In the genomic region with DNA sequence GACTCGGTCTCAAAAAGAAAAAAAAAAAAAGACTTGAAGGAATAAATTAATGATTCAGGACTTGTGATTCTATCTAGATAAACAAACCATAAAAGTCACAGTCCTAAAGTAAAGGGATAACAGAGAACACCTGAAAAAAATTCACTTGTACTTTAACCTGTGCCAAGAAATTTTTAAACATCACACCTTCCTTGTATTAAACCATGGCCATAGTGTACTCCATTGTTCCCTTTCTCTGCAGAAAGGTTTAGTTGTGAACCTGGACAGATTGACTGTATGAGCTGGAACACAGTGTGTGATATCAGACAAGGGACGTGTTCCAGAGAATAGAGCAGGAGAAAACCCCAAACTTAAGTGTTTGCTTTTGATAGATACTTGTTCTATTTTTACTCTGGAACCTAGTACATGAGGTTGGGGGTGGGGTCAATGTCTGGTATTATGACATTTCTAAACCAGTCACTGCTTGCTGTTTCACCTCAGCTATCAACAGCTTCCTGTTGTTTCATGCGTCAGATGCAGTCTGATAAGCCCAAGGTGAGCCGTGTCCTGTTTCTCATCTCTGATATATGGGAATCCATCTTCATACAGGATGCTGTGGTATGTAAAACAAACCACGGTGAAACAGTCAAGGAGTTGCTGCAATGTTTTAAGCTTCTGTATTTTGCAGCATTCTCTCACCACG, we compare ENCODE assay signal across 9 cellular contexts.
DNase-seq lines count a peak whose midpoint lies in the region; ATAC-seq, FAIRE-seq and TF ChIP-seq lines count a peak whose summit lies in the region.
"Had no signal": no experiment of that assay in that cellular context is flagged by ENCODE, and none has a peak within 500 bp of the region (broad histone marks: within the 10 kb centered on the region; RNA-seq: fewer than 3 reads in every experiment).

No MANE protein-coding gene starts in this region.

- peaks cover 7% of the 10 kb centered on the region for H3F3A ChIP-seq in SK-N-SH (replicated peaks; ENCODE audit: insufficient read depth)

- CTCF ChIA-PET in SK-N-SH (lab: Yijun Ruan, JAX): interaction anchor here (0.6 to 1.2 kb wide), 2 partner anchors 32 to 52 kb away, joined by 3 read pairs; no protein-coding TSS in a partner anchor

- no peak overlapping the region for H2AK5ac ChIP-seq in neuronal stem cell (ENCODE audit: low read depth, low read length)

- no peak overlapping the region for H3K14ac ChIP-seq in neuronal stem cell (ENCODE audit: low read length)

- H2BK12ac ChIP-seq in neuronal stem cell (ENCODE audit: low read length): no peak overlapping the region

- no peak overlapping the region for H2BK15ac ChIP-seq in neuronal stem cell (ENCODE audit: low read length)

- no peak overlapping the region for H4K91ac ChIP-seq in neuronal stem cell (ENCODE audit: low read depth, low read length, poor library complexity)

- DNase-seq in SK-N-SH (no peak), bronchial epithelial cell (ENCODE audit: low read depth) (peak; percentile 99), NCI-H2227 (lab: John Stamatoyannopoulos, UW; ENCODE audit: unreplicated experiment) (no peak), neuronal stem cell (ENCODE audit: low spot score) (no peak), progenitor cell of endocrine pancreas (ENCODE audit: low spot score, unreplicated experiment) (no peak)
- DNase-seq in stimulated activated CD4-positive, alpha-beta T cell treated with anti-CD3 and anti-CD28 coated beads, Interleukin-12 subunit alpha, Interleukin-12 subunit beta, amount 100 ng/mL, for 4 hours: peak; percentile 6

- POLR2A ChIA-PET in SK-N-SH (lab: Yijun Ruan, JAX): no interaction called here

- ATAC-seq in GM18870 (IDR thresholded peaks at IDR 0.05; ENCODE audit: unreplicated experiment) (peak; percentile 87), HG03066 (IDR thresholded peaks at IDR 0.05; ENCODE audit: low read depth, unreplicated experiment) (peak; percentile 66)

- no peaks in the 10 kb centered on the region for H3K27me3 Mint-ChIP-seq in progenitor cell of endocrine pancreas

- H3K4me3 Mint-ChIP-seq in progenitor cell of endocrine pancreas (ENCODE audit: low read depth): no peak overlapping the region
- H3K4me3 Mint-ChIP-seq: neural crest cell had no signal

- peak overlapping the region in 1 of 2 experiments; percentile 65; a peak in 2 of 4 replicates for H3K27ac ChIP-seq in SK-N-SH (ENCODE audit: low read depth in 2 of 2, low read length in 1 of 2)
- H3K27ac ChIP-seq in neuronal stem cell (replicated peaks; ENCODE audit: low read length): no peak overlapping the region

- no peaks in the 10 kb centered on the region for H3K36me3 Mint-ChIP-seq in progenitor cell of endocrine pancreas (ENCODE audit: insufficient read depth)

- no peak overlapping the region for H3K4ac ChIP-seq in neuronal stem cell (ENCODE audit: low read length)

- TF ChIP-seq EP300 in SK-N-SH (IDR thresholded peaks at IDR 0.05; ENCODE audit: borderline replicate concordance in 1 of 2, low read depth in 1 of 2, low read length in 1 of 2): no peak

- TF ChIP-seq CTCF in SK-N-SH (IDR thresholded peaks at IDR 0.05) (no peak), bronchial epithelial cell (IDR thresholded peaks at IDR 0.05; ENCODE audit: insufficient read depth, low read length, severe bottlenecking) (no peak), progenitor cell of endocrine pancreas (IDR thresholded peaks at IDR 0.05; ENCODE audit: unreplicated experiment) (no peak)

- H3K9ac ChIP-seq in SK-N-SH: no peak overlapping the region
- no peak overlapping the region for H3K9ac ChIP-seq in neuronal stem cell (ENCODE audit: low read depth, low read length, poor library complexity)

- no peak overlapping the region for H2BK5ac ChIP-seq in neuronal stem cell (ENCODE audit: low read length)

- H3K9me3 Mint-ChIP-seq in progenitor cell of endocrine pancreas (ENCODE audit: low read depth): peaks cover 2% of the 10 kb centered on the region

- no peak overlapping the region for H4K8ac ChIP-seq in neuronal stem cell (ENCODE audit: low read depth, low read length)

- H3K4me2 ChIP-seq in SK-N-SH (no peak overlapping the region), neuronal stem cell (ENCODE audit: insufficient read depth, low read length, poor library complexity, severe bottlenecking) (no peak overlapping the region)

- H2BK120ac ChIP-seq in neuronal stem cell (ENCODE audit: low read depth, low read length): no peak overlapping the region

- H3K23ac ChIP-seq in neuronal stem cell (ENCODE audit: low read depth, low read length, poor library complexity): no peak overlapping the region

- no peak overlapping the region for H3K18ac ChIP-seq in neuronal stem cell (ENCODE audit: low read length)

- no peaks in the 10 kb centered on the region for H4K20me1 ChIP-seq in SK-N-SH (ENCODE audit: insufficient read depth)

- no peaks in the 10 kb centered on the region for H3K27me3 ChIP-seq in SK-N-SH (ENCODE audit: insufficient read depth)
- H3K27me3 ChIP-seq in bronchial epithelial cell (ENCODE audit: control insufficient read depth, insufficient read depth, low read length): no peaks in the 10 kb centered on the region
- H3K27me3 ChIP-seq in neuronal stem cell (ENCODE audit: control insufficient read depth in 3 of 3, insufficient read depth in 3 of 3, low read depth in 1 of 3, low read length in 3 of 3): no peaks in the 10 kb centered on the region

- H3K79me1 ChIP-seq in neuronal stem cell (ENCODE audit: low read depth, low read length): no peaks in the 10 kb centered on the region

- TF ChIP-seq RAD21 in SK-N-SH (IDR thresholded peaks at IDR 0.05; ENCODE audit: low read length): no peak

- peaks cover 2% of the 10 kb centered on the region for H3K4me1 Mint-ChIP-seq in progenitor cell of endocrine pancreas (ENCODE audit: low read depth)

- no peaks in the 10 kb centered on the region for H3K79me2 ChIP-seq in SK-N-SH (ENCODE audit: insufficient read depth)

- H2AFZ ChIP-seq in SK-N-SH (ENCODE audit: low read depth) (no peak overlapping the region), neuronal stem cell (ENCODE audit: low read length) (no peak overlapping the region)

- H3K9me3 ChIP-seq in SK-N-SH (no peaks in the 10 kb centered on the region), neuronal stem cell (replicated peaks in 1 of 2; ENCODE audit: control insufficient read depth in 2 of 2, insufficient read depth in 1 of 2, low read depth in 1 of 2, low read length in 2 of 2) (no peaks in the 10 kb centered on the region)

- 50% methylated on average over 6 of the region's 6 CpGs for WGBS in SK-N-SH (ENCODE audit: low lambda C conversion rate)
- no CpG with 5 or more reads among the region's 6 CpGs for WGBS in neuronal stem cell (ENCODE audit: extremely low coverage in 2 of 2, insufficient read length in 2 of 2, insufficient replicate concordance in 1 of 2), 2 donors

- H3K9me2 ChIP-seq in SK-N-SH: no peaks in the 10 kb centered on the region

- H3K36me3 ChIP-seq in SK-N-SH (replicated peaks in 1 of 2; ENCODE audit: control insufficient read depth in 1 of 2, insufficient read depth in 2 of 2, low read length in 1 of 2) (no peaks in the 10 kb centered on the region), bronchial epithelial cell (ENCODE audit: control insufficient read depth, insufficient read depth, low read length) (no peaks in the 10 kb centered on the region), neuronal stem cell (replicated peaks in 1 of 2; ENCODE audit: control insufficient read depth in 2 of 2, insufficient read depth in 2 of 2, low read length in 2 of 2) (no peaks in the 10 kb centered on the region)

- FAIRE-seq in bronchial epithelial cell (lab: Jason Lieb, UNC): no peak

- peaks cover 0 to 13% of the 10 kb centered on the region in 2 experiments; a peak in 2 of 4 replicates for H3K4me1 ChIP-seq in SK-N-SH (ENCODE audit: control insufficient read depth in 1 of 2, insufficient read depth in 2 of 2, low read depth in 1 of 2, low read length in 1 of 2)
- H3K4me1 ChIP-seq in neuronal stem cell (ENCODE audit: control insufficient read depth in 2 of 2, insufficient read depth in 1 of 2, low read depth in 1 of 2, low read length in 2 of 2): no peaks in the 10 kb centered on the region

- H3K4me3 ChIP-seq in SK-N-SH (ENCODE audit: low read depth in 2 of 2, low read length in 1 of 2): no peak overlapping the region
- no peak overlapping the region for H3K4me3 ChIP-seq in bronchial epithelial cell (ENCODE audit: low read depth, low read length)
- no peak overlapping the region for H3K4me3 ChIP-seq in neuronal stem cell (ENCODE audit: low read length in 2 of 2)

- H3K27ac Mint-ChIP-seq in progenitor cell of endocrine pancreas: no peak overlapping the region

TF ChIP-seq in SK-N-SH, 30 proteins besides CTCF, POLR2A, EP300 and RAD21:
- TF ChIP-seq, protein P1, sequence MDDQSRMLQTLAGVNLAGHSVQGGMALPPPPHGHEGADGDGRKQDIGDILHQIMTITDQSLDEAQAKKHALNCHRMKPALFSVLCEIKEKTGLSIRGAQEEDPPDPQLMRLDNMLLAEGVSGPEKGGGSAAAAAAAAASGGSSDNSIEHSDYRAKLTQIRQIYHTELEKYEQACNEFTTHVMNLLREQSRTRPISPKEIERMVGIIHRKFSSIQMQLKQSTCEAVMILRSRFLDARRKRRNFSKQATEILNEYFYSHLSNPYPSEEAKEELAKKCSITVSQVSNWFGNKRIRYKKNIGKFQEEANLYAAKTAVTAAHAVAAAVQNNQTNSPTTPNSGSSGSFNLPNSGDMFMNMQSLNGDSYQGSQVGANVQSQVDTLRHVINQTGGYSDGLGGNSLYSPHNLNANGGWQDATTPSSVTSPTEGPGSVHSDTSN (IDR thresholded peaks at IDR 0.05): 0 out of 2 replicates have a peak, but pooled peaks have one; percentile 10
- no peak for TF ChIP-seq FOXM1 (IDR thresholded peaks at IDR 0.05; ENCODE audit: low read depth)

Comparison
In these comparisons a context has a peak if more than half of its experiments do, and no peak if none do; other contexts are left out.
1. DNase-seq: peak in bronchial epithelial cell (single experiment) and stimulated activated CD4-positive, alpha-beta T cell treated with anti-CD3 and anti-CD28 coated beads, Interleukin-12 subunit alpha, Interleukin-12 subunit beta, amount 100 ng/mL, for 4 hours (single experiment); none in SK-N-SH (single experiment), NCI-H2227 (single experiment), neuronal stem cell (single experiment) and progenitor cell of endocrine pancreas (single experiment).